Comparison of ENCODE assay signal across 30 cellular contexts in the genomic region with DNA sequence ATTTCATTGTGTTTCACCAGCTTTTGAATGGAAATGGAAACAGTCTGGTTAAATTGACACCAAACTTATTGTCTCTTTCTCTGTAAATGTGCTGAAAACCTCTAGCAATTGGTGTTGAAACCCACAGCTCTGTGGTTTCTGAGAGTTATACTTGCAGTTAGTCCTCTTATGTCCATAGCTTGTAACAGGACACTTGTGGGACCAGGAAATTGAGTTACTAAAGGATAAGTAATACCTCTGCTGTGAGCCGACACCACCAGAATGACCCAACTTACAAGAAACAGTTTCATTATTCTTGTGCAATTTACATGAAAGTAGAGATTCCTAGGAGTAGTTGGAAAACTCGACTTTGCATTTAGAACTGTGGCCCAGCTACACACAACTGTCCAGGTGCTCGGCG.
"Had no signal": no experiment of that assay in that cellular context is flagged by ENCODE, and none has a peak within 500 bp of the region (broad histone marks: within the 10 kb centered on the region; RNA-seq: fewer than 3 reads in every experiment).

No MANE protein-coding gene starts in this region.

- H3K36me3 ChIP-seq: cardiac muscle cell, neutrophil, right lobe of liver, thoracic aorta, uterus had no signal

- DNase-seq: activated CD4-positive, alpha-beta T cell treated with anti-CD3 and anti-CD28 coated beads for 48 hours; activated CD4-positive, alpha-beta T cell treated with anti-CD3 and anti-CD28 coated beads, Interleukin-2, amount 50 U/mL, for 48 hours; activated CD8-positive, alpha-beta memory T cell treated with anti-CD3 and anti-CD28 coated beads for 24 hours; activated effector memory CD4-positive, alpha-beta T cell treated with anti-CD3 and anti-CD28 coated beads, Interleukin-2, amount 50 U/mL, for 16 hours; activated naive CD4-positive, alpha-beta T cell treated with anti-CD3 and anti-CD28 coated beads, Interleukin-2, amount 10 ng/mL, durations not matched to agents 7 days and 5 days; amygdala; foreskin fibroblast; head of caudate nucleus; hippocampal formation; left cardiac atrium; mammary epithelial cell; naive B cell; nephron progenitor cell; right lobe of liver; stimulated activated CD4-positive, alpha-beta T cell treated with anti-CD3 and anti-CD28 coated beads, Interleukin-12 subunit alpha, Interleukin-12 subunit beta, amount 100 ng/mL, for 4 hours; stimulated activated CD4-positive, alpha-beta T cell treated with anti-CD3 and anti-CD28 coated beads, Interleukin-4, amount 100 ng/mL, for 1 hour; stimulated activated naive CD8-positive, alpha-beta T cell treated with anti-CD3 and anti-CD28 coated beads, Interleukin-15, Interleukin-2, amounts not matched to agents 100 U/mL and 50 U/mL, for 24 hours; T-helper 9 cell; trophoblast cell; uterus had no signal

- ATAC-seq: activated CD4-positive, CD25-positive, alpha-beta regulatory T cell treated with anti-CD3 and anti-CD28 coated beads, Interleukin-2, amount 50 U/mL, for 24 hours; esophagus mucosa; left cardiac atrium; right lobe of liver; stimulated activated naive CD8-positive, alpha-beta T cell treated with anti-CD3 and anti-CD28 coated beads, Interleukin-15, Interleukin-2, amounts not matched to agents 100 U/mL and 50 U/mL, for 24 hours had no signal

- H3K27me3 ChIP-seq: cardiac muscle cell, neutrophil, right lobe of liver, uterus had no signal

- H3K36me3 Mint-ChIP-seq: activated naive CD4-positive, alpha-beta T cell treated with anti-CD3 and anti-CD28 coated beads, Interleukin-2, amount 10 ng/mL, durations not matched to agents 7 days and 5 days; brain; mesothelial cell of epicardium; naive B cell had no signal

- H3K27ac ChIP-seq: cardiac muscle cell, neutrophil, right lobe of liver, thoracic aorta, uterus, VCaP had no signal

- H3K9me3 Mint-ChIP-seq: activated naive CD4-positive, alpha-beta T cell treated with anti-CD3 and anti-CD28 coated beads, Interleukin-2, amount 10 ng/mL, durations not matched to agents 7 days and 5 days; mesothelial cell of epicardium; nephron progenitor cell; T-helper 1 cell treated with Interleukin-12 subunit alpha and Interleukin-12 subunit beta and Interleukin-4 antibody, amounts not matched to agents 30 μg/mL and 1 μg/mL, for 36 hours had no signal

- H3K27ac Mint-ChIP-seq: activated naive CD4-positive, alpha-beta T cell treated with anti-CD3 and anti-CD28 coated beads, Interleukin-2, amount 10 ng/mL, durations not matched to agents 7 days and 5 days; brain; mesothelial cell of epicardium; naive B cell; nephron progenitor cell; T-helper 1 cell treated with Interleukin-12 subunit alpha and Interleukin-12 subunit beta and Interleukin-4 antibody, amounts not matched to agents 30 μg/mL and 1 μg/mL, for 36 hours had no signal

- H3K9me3 ChIP-seq: neutrophil, right lobe of liver, thoracic aorta, uterus had no signal

- H3K4me1 ChIP-seq: right lobe of liver, uterus had no signal

- H3K4me3 ChIP-seq: cardiac muscle cell, right lobe of liver, skin epidermis, thoracic aorta, uterus had no signal
